Comparison of ENCODE assay signal across 8 cellular contexts in genomic region chr15:45118131-45118588, GRCh38. TPM values are rescaled to one million over a fixed set of nuclear protein-coding genes. Genes with fewer than 3 reads are reported as not detected.
DNase-seq lines count a peak whose midpoint lies in the region; ATAC-seq and TF ChIP-seq lines count a peak whose summit lies in the region.

No MANE protein-coding gene starts in this region.

- peaks cover 31% of the 10 kb centered on the region for H3K27me3 ChIP-seq in CD8-positive, alpha-beta T cell (ENCODE audit: insufficient read depth, low read length)

- POLR2A ChIA-PET in CD8-positive, alpha-beta T cell (lab: Charles Lee): interaction anchor here (0.6 to 1.2 kb wide), 3 partner anchors 9 to 360 kb away, joined by 3 to 6 read pairs (median 6); no protein-coding TSS in a partner anchor

- intact Hi-C loops in CD8-positive, alpha-beta T cell (cut with DNase I, micrococcal nuclease): loop anchor here (2.0 to 5.0 kb wide), 2 partner anchors 49 to 526 kb away; no protein-coding TSS in a partner anchor

- peak; percentile 99 for ATAC-seq in CD8-positive, alpha-beta T cell
- peak; percentile 82 for ATAC-seq in GM19455 (IDR thresholded peaks at IDR 0.05; ENCODE audit: unreplicated experiment)
- peak; percentile 95 for ATAC-seq in memory B cell (ENCODE audit: low read depth)

- peaks cover 35% of the 10 kb centered on the region for H3K4me1 ChIP-seq in CD8-positive, alpha-beta T cell (ENCODE audit: insufficient read depth, low read length)

- no peak overlapping the region for H3K27ac Mint-ChIP-seq in CD8-positive, alpha-beta T cell
- no peak overlapping the region for H3K27ac Mint-ChIP-seq in memory B cell

- peaks cover 33% of the 10 kb centered on the region for H3K4me1 Mint-ChIP-seq in CD8-positive, alpha-beta T cell (ENCODE audit: low read depth)
- peaks cover 28% of the 10 kb centered on the region for H3K4me1 Mint-ChIP-seq in memory B cell

- H3K9me3 ChIP-seq in CD8-positive, alpha-beta T cell (ENCODE audit: low read length): no peaks in the 10 kb centered on the region

- CTCF ChIA-PET in CD8-positive, alpha-beta T cell (lab: Charles Lee): interaction anchor here (0.7 to 1.8 kb wide), 36 partner anchors 9 to 340 kb away, joined by 3 to 29 read pairs (median 4); partner anchors contain the start of genes DUOX1 and DUOXA1

- no peak overlapping the region for H3K27ac ChIP-seq in CD8-positive, alpha-beta T cell (ENCODE audit: low read depth, low read length)

- no peaks in the 10 kb centered on the region for H3K36me3 ChIP-seq in CD8-positive, alpha-beta T cell (ENCODE audit: insufficient read depth, low read length)

- TF ChIP-seq CTCF in CD8-positive, alpha-beta T cell (IDR thresholded peaks at IDR 0.05): peak; percentile 100

- peak overlapping the region; percentile 78 for H3K4me3 Mint-ChIP-seq in CD8-positive, alpha-beta T cell
- peak overlapping the region; percentile 84 for H3K4me3 Mint-ChIP-seq in memory B cell

- H3K27me3 Mint-ChIP-seq in CD8-positive, alpha-beta T cell (ENCODE audit: low read depth): peaks cover 70% of the 10 kb centered on the region
- peaks cover 45% of the 10 kb centered on the region for H3K27me3 Mint-ChIP-seq in memory B cell

- H3K4me3 ChIP-seq in CD8-positive, alpha-beta T cell (ENCODE audit: low read depth, low read length): peak overlapping the region; percentile 38

- no peaks in the 10 kb centered on the region for H3K9me3 Mint-ChIP-seq in CD8-positive, alpha-beta T cell
- no peaks in the 10 kb centered on the region for H3K9me3 Mint-ChIP-seq in memory B cell

- no peaks in the 10 kb centered on the region for H3K36me3 Mint-ChIP-seq in CD8-positive, alpha-beta T cell
- no peaks in the 10 kb centered on the region for H3K36me3 Mint-ChIP-seq in memory B cell

- peak; percentile 67 to 87 (median 82) for DNase-seq in CD8-positive, alpha-beta T cell
- DNase-seq in HK-2 (ENCODE audit: unreplicated experiment) (peak; percentile 83), NCI-H748 treated with DMSO at 0.1 percent for 48 hours (lab: John Stamatoyannopoulos, UW) (peak; percentile 72), memory B cell (ENCODE audit: low spot score in 2 of 2) (peak; percentile 88 to 89)
- DNase-seq in activated CD4-positive, alpha-beta T cell treated with anti-CD3 and anti-CD28 coated beads, Interleukin-2, amount 50 U/mL, for 48 hours: peak; percentile 85 to 90
- peak; percentile 70 for DNase-seq in effector CD8-positive, alpha-beta T cell (lab: John Stamatoyannopoulos, UW)
- DNase-seq in stimulated activated CD8-positive, alpha-beta memory T cell treated with anti-CD3 and anti-CD28 coated beads, Interleukin-15, amount 100 ng/mL, for 1 hour (ENCODE audit: low read depth): peak; percentile 74

RNA-seq across cellular contexts. Expression of gene DUOXA2, which starts 4.0 kb away (rescaled TPM):
- total RNA-seq in CD8-positive, alpha-beta T cell: not detected

RNA-seq across cellular contexts. Expression of gene DUOX2, which starts 4.2 kb away (rescaled TPM):
- total RNA-seq in CD8-positive, alpha-beta T cell: under 1 TPM in 1 of 2 experiments, not detected in 1; 0.05 TPM

RNA-seq across cellular contexts. Expression of gene DUOXA1, which starts 11.5 kb away (rescaled TPM):
- not detected for total RNA-seq in CD8-positive, alpha-beta T cell

RNA-seq across cellular contexts. Expression of gene DUOX1, which starts 11.6 kb away (rescaled TPM):
- not detected for total RNA-seq in CD8-positive, alpha-beta T cell
